In the genomic region with DNA sequence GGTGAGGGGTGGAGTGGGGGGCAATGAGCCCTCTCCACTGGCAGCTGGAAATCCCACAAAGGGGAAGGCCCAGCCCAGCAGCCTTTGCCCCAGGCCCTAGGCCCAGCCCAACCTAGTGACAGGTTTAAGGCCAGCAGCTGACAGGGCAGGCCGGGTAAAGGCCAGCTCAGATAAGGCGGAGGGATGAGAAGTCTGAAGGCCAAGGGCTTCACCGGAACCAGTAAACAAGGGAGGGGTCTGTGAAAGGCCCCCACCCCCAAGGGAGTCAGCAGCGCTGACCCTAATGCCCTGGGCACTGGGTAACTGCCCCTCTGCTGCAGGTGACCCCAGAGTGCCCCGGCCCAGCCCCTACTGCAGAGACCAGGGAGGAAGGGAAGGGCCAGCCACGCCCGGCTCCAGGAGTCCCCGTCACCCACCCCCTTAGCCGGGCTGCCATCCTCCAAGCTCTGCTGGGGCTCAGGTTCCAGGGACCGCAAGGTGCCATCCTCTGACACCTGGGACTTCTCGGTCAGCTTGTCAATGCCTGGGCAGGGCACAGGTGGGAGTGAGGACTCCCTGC, we compare ENCODE assay signal across 1 cellular context.
A peak's percentile ranks its signal among the peaks of the same experiment; 100 is the strongest.
TF ChIP-seq lines count a peak whose summit lies in the region.

No MANE protein-coding gene starts in this region.

TF ChIP-seq in K562, 482 proteins besides CTCF, POLR2A, EP300 and RAD21:
- no peak for TF ChIP-seq TCF7L2 (IDR thresholded peaks at IDR 0.05; ENCODE audit: low read depth, low read length)
- TF ChIP-seq, protein P1, sequence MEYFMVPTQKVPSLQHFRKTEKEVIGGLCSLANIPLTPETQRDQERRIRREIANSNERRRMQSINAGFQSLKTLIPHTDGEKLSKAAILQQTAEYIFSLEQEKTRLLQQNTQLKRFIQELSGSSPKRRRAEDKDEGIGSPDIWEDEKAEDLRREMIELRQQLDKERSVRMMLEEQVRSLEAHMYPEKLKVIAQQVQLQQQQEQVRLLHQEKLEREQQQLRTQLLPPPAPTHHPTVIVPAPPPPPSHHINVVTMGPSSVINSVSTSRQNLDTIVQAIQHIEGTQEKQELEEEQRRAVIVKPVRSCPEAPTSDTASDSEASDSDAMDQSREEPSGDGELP (CRISPR knock-in tag; IDR thresholded peaks at IDR 0.05; ENCODE audit: borderline replicate concordance) = peak; percentile 26; the same call in 1 of the 2 replicates
- peak; percentile 16 for TF ChIP-seq MEIS2 (IDR thresholded peaks at IDR 0.05; ENCODE audit: partially characterized antibody)
TF ChIP-seq in K562: peak in this region for 2.
